In genomic region chr12:92987362-92987761, GRCh38 we compare ENCODE assay signal across 7 cellular contexts. TPM values are rescaled to one million over a fixed set of nuclear protein-coding genes. Genes with fewer than 3 reads are reported as not detected.
DNase-seq lines count a peak whose midpoint lies in the region; FAIRE-seq and TF ChIP-seq lines count a peak whose summit lies in the region.

No MANE protein-coding gene starts in this region.

- DNase-seq in EH (ENCODE audit: low read depth): peak; percentile 75
- peak; percentile 43 to 83 for DNase-seq in HAP-1 (ENCODE audit: low spot score in 2 of 2)
- DNase-seq in NCI-H2029 treated with DMSO at 0.1 percent for 48 hours (lab: John Stamatoyannopoulos, UW): peak; percentile 53
- peak; percentile 91 for DNase-seq in fibroblast of pulmonary artery (ENCODE audit: low read depth)
- DNase-seq in neuronal stem cell (ENCODE audit: low spot score): peak; percentile 59
- no peak for DNase-seq in stimulated activated CD4-positive, alpha-beta T cell treated with anti-CD3 and anti-CD28 coated beads, Interleukin-1b, Interleukin-23, amount 100 ng/mL, for 48 hours

- H3K9me3 ChIP-seq in HAP-1: no peaks in the 10 kb centered on the region
- no peaks in the 10 kb centered on the region for H3K9me3 ChIP-seq in neuronal stem cell (replicated peaks in 1 of 2; ENCODE audit: control insufficient read depth in 2 of 2, insufficient read depth in 1 of 2, low read depth in 1 of 2, low read length in 2 of 2)

- H3K36me3 ChIP-seq in HAP-1 (replicated peaks) (no peaks in the 10 kb centered on the region), neuronal stem cell (replicated peaks in 1 of 2; ENCODE audit: control insufficient read depth in 2 of 2, insufficient read depth in 2 of 2, low read length in 2 of 2) (no peaks in the 10 kb centered on the region)

- H2AFZ ChIP-seq in neuronal stem cell (ENCODE audit: low read length): peak overlapping the region; percentile 61

- no peak overlapping the region for H3K23ac ChIP-seq in neuronal stem cell (ENCODE audit: low read depth, low read length, poor library complexity)

- no peak overlapping the region for H3K9ac ChIP-seq in neuronal stem cell (ENCODE audit: low read depth, low read length, poor library complexity)

- H3K4ac ChIP-seq in neuronal stem cell (ENCODE audit: low read length): no peak overlapping the region

- peaks cover 9% of the 10 kb centered on the region for H3K4me1 ChIP-seq in HAP-1
- H3K4me1 ChIP-seq in neuronal stem cell (ENCODE audit: control insufficient read depth in 2 of 2, insufficient read depth in 1 of 2, low read depth in 1 of 2, low read length in 2 of 2): peaks cover 0 to 3% of the 10 kb centered on the region in 2 donors

- no peak overlapping the region for H4K8ac ChIP-seq in neuronal stem cell (ENCODE audit: low read depth, low read length)

- H2AK5ac ChIP-seq in neuronal stem cell (ENCODE audit: low read depth, low read length): no peak overlapping the region

- H3K4me3 ChIP-seq in HAP-1 (no peak overlapping the region), fibroblast of pulmonary artery (replicated peaks; ENCODE audit: low read depth, low read length) (no peak overlapping the region), neuronal stem cell (ENCODE audit: low read length in 2 of 2) (no peak overlapping the region)

- no peak overlapping the region for H2BK5ac ChIP-seq in neuronal stem cell (ENCODE audit: low read length)

- in situ Hi-C loops in HAP-1 (cut with MboI; ENCODE audit: low sequenced_read_pairs): loop anchor here (5.0 to 25.0 kb wide), 2 partner anchors 200 to 410 kb away; no protein-coding TSS in a partner anchor

- FAIRE-seq in TTC549 (lab: Jason Lieb, UNC): peak; percentile 78

- peak; percentile 55 for TF ChIP-seq CTCF in fibroblast of pulmonary artery (IDR thresholded peaks at IDR 0.05; ENCODE audit: low read length, missing control alignments)

- no peak overlapping the region for H2BK12ac ChIP-seq in neuronal stem cell (ENCODE audit: low read length)

- H3K27ac ChIP-seq in neuronal stem cell (replicated peaks; ENCODE audit: low read length): no peak overlapping the region

- H3K79me1 ChIP-seq in neuronal stem cell (ENCODE audit: low read depth, low read length): no peaks in the 10 kb centered on the region

- no CpG with 5 or more reads among the region's 3 CpGs for WGBS in neuronal stem cell (ENCODE audit: extremely low coverage in 2 of 2, insufficient read length in 2 of 2, insufficient replicate concordance in 1 of 2), 2 donors

- H2BK15ac ChIP-seq in neuronal stem cell (ENCODE audit: low read length): no peak overlapping the region

- H3K18ac ChIP-seq in neuronal stem cell (ENCODE audit: low read length): no peak overlapping the region

- H3K14ac ChIP-seq in neuronal stem cell (ENCODE audit: low read length): no peak overlapping the region

- no peak overlapping the region for H4K91ac ChIP-seq in neuronal stem cell (ENCODE audit: low read depth, low read length, poor library complexity)

- H3K4me2 ChIP-seq in neuronal stem cell (ENCODE audit: insufficient read depth, low read length, poor library complexity, severe bottlenecking): no peak overlapping the region

- no peaks in the 10 kb centered on the region for H3K27me3 ChIP-seq in HAP-1 (ENCODE audit: low read depth)
- no peaks in the 10 kb centered on the region for H3K27me3 ChIP-seq in neuronal stem cell (ENCODE audit: control insufficient read depth in 3 of 3, insufficient read depth in 3 of 3, low read depth in 1 of 3, low read length in 3 of 3)

- no peak overlapping the region for H2BK120ac ChIP-seq in neuronal stem cell (ENCODE audit: low read depth, low read length)

RNA-seq across cellular contexts. Expression of gene EEA1, which starts 58.3 kb away (rescaled TPM):
- polyA plus RNA-seq in neuronal stem cell (2013, experiment 1 of 2): 10.8 TPM
- 11.7 TPM for polyA plus RNA-seq in neuronal stem cell (2013, experiment 2 of 2)
